9 cellular contexts compared by ENCODE assay signal in the genomic region with DNA sequence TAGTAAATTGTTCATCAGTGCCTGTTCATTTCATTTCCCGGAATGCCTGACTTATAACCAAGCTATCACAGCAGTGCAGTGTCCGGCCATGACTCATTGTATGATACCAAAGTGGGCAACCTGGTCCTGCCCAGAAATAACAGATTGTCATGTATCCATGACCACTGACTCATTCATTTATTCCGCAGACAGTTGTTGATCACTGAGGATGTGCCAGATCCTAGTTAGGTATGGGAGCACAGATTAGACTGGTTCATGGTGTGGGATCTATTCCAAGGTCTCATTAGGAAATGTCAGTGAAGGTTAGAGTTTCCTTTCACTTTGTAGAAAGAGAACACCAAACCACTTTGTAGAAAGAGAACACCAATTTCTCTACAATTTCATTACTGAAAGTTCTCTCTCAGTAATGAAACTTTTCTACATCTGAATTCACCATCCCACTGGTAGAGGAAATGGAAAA. TPM values are rescaled to one million over a fixed set of nuclear protein-coding genes. Genes with fewer than 3 reads are reported as not detected.
DNase-seq lines count a peak whose midpoint lies in the region; ATAC-seq and TF ChIP-seq lines count a peak whose summit lies in the region.
"Had no signal": no experiment of that assay in that cellular context is flagged by ENCODE, and none has a peak within 500 bp of the region (broad histone marks: within the 10 kb centered on the region; RNA-seq: fewer than 3 reads in every experiment).

No MANE protein-coding gene starts in this region.

- TF ChIP-seq CTCF in GM12865 (IDR thresholded peaks at IDR 0.05; ENCODE audit: insufficient read depth, low read depth, low read length, missing control alignments) (no peak), psoas muscle (IDR thresholded peaks at IDR 0.05) (no peak), lower leg skin (IDR thresholded peaks at IDR 0.05) (no peak), endothelial cell (IDR thresholded peaks at IDR 0.05; ENCODE audit: unreplicated experiment) (no peak)

- H3K4me3 Mint-ChIP-seq in endothelial cell (ENCODE audit: unreplicated experiment): no peak overlapping the region
- H3K4me3 Mint-ChIP-seq: T-helper 1 cell treated with Interleukin-12 subunit alpha and Interleukin-12 subunit beta and Interleukin-4 antibody, amounts not matched to agents 30 μg/mL and 1 μg/mL, for 36 hours had no signal

- in situ Hi-C loops in KBM-7 (cut with MboI; ENCODE audit: low pct_unique_long_range_greater_than_20kb, low sequenced_read_pairs): no loop called here

- peak overlapping the region; percentile 70 for H3K27ac ChIP-seq in psoas muscle

- ATAC-seq in psoas muscle: peak; percentile 91 to 99 (median 98)

- no peaks in the 10 kb centered on the region for H3K27me3 Mint-ChIP-seq in endothelial cell (ENCODE audit: unreplicated experiment)

- no peaks in the 10 kb centered on the region for H3K36me3 ChIP-seq in psoas muscle (ENCODE audit: insufficient read depth in 1 of 2, low read depth in 1 of 2)

- H3K9me3 Mint-ChIP-seq in endothelial cell (ENCODE audit: unreplicated experiment): no peaks in the 10 kb centered on the region
- H3K9me3 Mint-ChIP-seq: T-helper 1 cell treated with Interleukin-12 subunit alpha and Interleukin-12 subunit beta and Interleukin-4 antibody, amounts not matched to agents 30 μg/mL and 1 μg/mL, for 36 hours had no signal

- H3K27me3 ChIP-seq in psoas muscle (ENCODE audit: insufficient read depth in 3 of 3, low read length in 2 of 3): no peaks in the 10 kb centered on the region

- no peaks in the 10 kb centered on the region for H3K9me3 ChIP-seq in psoas muscle

- intact Hi-C loops in psoas muscle (cut with DNase I) (no loop called here), lower leg skin (cut with DNase I; ENCODE audit: low total_unique reads) (no loop called here)

- H3K4me3 ChIP-seq in GM12865 (ENCODE audit: low read depth, low read length): no peak overlapping the region
- H3K4me3 ChIP-seq in psoas muscle: peak overlapping the region; percentile 12
- H3K4me3 ChIP-seq in lower leg skin (ENCODE audit: low read depth, poor library complexity, severe bottlenecking): no peak overlapping the region

- no peaks in the 10 kb centered on the region for H3K4me1 Mint-ChIP-seq in endothelial cell (ENCODE audit: unreplicated experiment)

- peaks cover 68% of the 10 kb centered on the region for H3K4me1 ChIP-seq in psoas muscle

- DNase-seq in GM12865 (ENCODE audit: low read depth) (peak; percentile 20), RPMI7951 (ENCODE audit: low read depth) (peak; percentile 98), fibroblast of gingiva (ENCODE audit: low read depth) (peak; percentile 63), psoas muscle (no peak), KBM-7 (no peak), lower leg skin (ENCODE audit: low spot score in 2 of 2) (no peak), endothelial cell (ENCODE audit: low spot score) (no peak), GM19238 (ENCODE audit: insufficient read length, low spot score) (no peak)

- 23 to 39% (median 26%) methylated on average over 3 of the region's 3 CpGs for WGBS in psoas muscle, 3 donors
- WGBS in lower leg skin, 2 donors: 55 to 74% methylated on average over 3 of the region's 3 CpGs

- H3K27ac Mint-ChIP-seq in endothelial cell (ENCODE audit: unreplicated experiment): no peak overlapping the region
- H3K27ac Mint-ChIP-seq: T-helper 1 cell treated with Interleukin-12 subunit alpha and Interleukin-12 subunit beta and Interleukin-4 antibody, amounts not matched to agents 30 μg/mL and 1 μg/mL, for 36 hours had no signal

- TF ChIP-seq POLR2A in lower leg skin (IDR thresholded peaks at IDR 0.05): no peak

- H3K36me3 Mint-ChIP-seq in endothelial cell (ENCODE audit: low read depth, unreplicated experiment): peaks cover 3% of the 10 kb centered on the region

RNA-seq across cellular contexts. Expression of gene NREP, which starts 8.7 kb away (rescaled TPM):
- total RNA-seq in RPMI7951 (2014; rRNA removed; shearing (Covaris generic)): 193 and 228 TPM in 2 replicates
- total RNA-seq in psoas muscle: 10 to 100 TPM in 1 of 4 donors, 1 to 10 TPM in 3; 5.5 to 15.1 (median 7.4) TPM
- 1 to 10 TPM; 4.7 to 4.8 (median 4.7) TPM for polyA plus RNA-seq in psoas muscle
- 1 to 10 TPM; 2.2 to 7.3 (median 2.4) TPM for total RNA-seq in lower leg skin
- 218 TPM for total RNA-seq in endothelial cell (ENCODE audit: unreplicated experiment)

Comparison
In these comparisons a context has a peak if more than half of its experiments do, and no peak if none do; other contexts are left out.
1. DNase-seq: peak in GM12865 (single experiment), RPMI7951 (single experiment) and fibroblast of gingiva (single experiment); none in psoas muscle (0 of 2), KBM-7 (single experiment), lower leg skin (0 of 2), endothelial cell (single experiment) and GM19238 (single experiment).
2. RNA of gene NREP, which starts 8.7 kb away (total RNA-seq): 193 to 228 TPM in RPMI7951 and 218 TPM in endothelial cell (single experiment); 5.5 to 15.1 TPM in psoas muscle and 2.2 to 7.3 TPM in lower leg skin; every median in the first group is over 10 times any median in the second.